In the genomic region with DNA sequence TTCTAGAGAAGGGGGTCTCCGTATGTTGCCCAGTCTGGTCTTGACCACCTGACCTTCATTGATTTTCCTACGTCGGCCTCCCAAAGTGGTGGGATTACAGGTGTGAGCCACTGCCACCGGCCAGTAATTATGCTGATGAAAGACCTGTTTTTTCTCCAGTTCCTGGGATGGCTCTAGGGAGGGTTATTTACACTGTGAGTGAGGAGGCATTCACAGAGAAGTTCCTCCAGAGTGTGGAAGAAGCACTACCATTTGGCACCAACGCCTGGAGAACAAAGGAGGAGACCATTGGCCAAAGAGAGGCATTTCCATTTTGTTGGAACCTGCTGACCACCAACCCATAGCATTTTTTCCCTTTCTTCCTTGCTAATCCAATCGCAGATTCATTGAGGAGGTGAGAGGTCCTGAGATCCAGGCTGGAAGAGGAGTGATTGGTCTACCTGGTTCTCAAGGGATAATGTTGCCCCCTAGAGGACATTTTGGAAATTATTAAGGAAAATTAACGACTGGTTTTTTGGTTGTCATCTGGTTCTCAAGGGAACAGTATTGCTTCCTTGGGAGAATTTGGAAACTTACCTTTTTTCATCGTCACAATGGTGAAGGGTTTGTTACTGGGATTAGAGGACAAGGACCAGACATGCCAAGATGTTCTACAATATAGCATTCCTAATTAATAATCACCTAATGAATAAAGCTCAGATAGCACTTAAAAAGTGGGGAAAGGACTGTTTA, we compare ENCODE assay signal across 9 cellular contexts. TPM values are rescaled to one million over a fixed set of nuclear protein-coding genes. Genes with fewer than 3 reads are reported as not detected.
DNase-seq lines count a peak whose midpoint lies in the region; ATAC-seq, FAIRE-seq and TF ChIP-seq lines count a peak whose summit lies in the region.
"Had no signal": no experiment of that assay in that cellular context is flagged by ENCODE, and none has a peak within 500 bp of the region (broad histone marks: within the 10 kb centered on the region; RNA-seq: fewer than 3 reads in every experiment).

No MANE protein-coding gene starts in this region.

- no peaks in the 10 kb centered on the region for H4K20me1 ChIP-seq in H1 (replicated peaks in 1 of 2; ENCODE audit: control insufficient read depth in 1 of 2, insufficient read depth in 2 of 2, low read length in 2 of 2)

- no peak overlapping the region for H3K14ac ChIP-seq in H1 (ENCODE audit: insufficient read length)
- no peak overlapping the region for H3K14ac ChIP-seq in mesenchymal stem cell (ENCODE audit: low read length in 2 of 2)

- intact Hi-C loops in activated CD4-positive, alpha-beta T cell treated with anti-CD3 and anti-CD28 coated beads for 36 hours (cut with DNase I, micrococcal nuclease) = loop anchor here (1.0 to 2.0 kb wide), 5 partner anchors 46 to 112 kb away; no protein-coding TSS in a partner anchor

- TF ChIP-seq EP300 in H1 (IDR thresholded peaks at IDR 0.05; ENCODE audit: borderline replicate concordance in 1 of 2, low read depth in 2 of 2, low read length in 2 of 2) = no peak

- no peak overlapping the region for H3K23ac ChIP-seq in H1 (ENCODE audit: insufficient read length)
- no peak overlapping the region for H3K23ac ChIP-seq in mesenchymal stem cell (ENCODE audit: low read length in 2 of 2)

- no peak overlapping the region for H2BK15ac ChIP-seq in H1 (ENCODE audit: low read length)
- no peak overlapping the region for H2BK15ac ChIP-seq in mesenchymal stem cell (ENCODE audit: low read depth, poor library complexity, severe bottlenecking)

- H2AK5ac ChIP-seq in H1 (ENCODE audit: low read depth, low read length) (no peak overlapping the region), mesenchymal stem cell (ENCODE audit: low read length, severe bottlenecking) (peak overlapping the region; percentile 49)

- H3K4me3 ChIP-seq in H1 (ENCODE audit: extremely low read depth in 1 of 4, insufficient read depth in 2 of 4, low read depth in 3 of 4, low read length in 4 of 4) (no peak overlapping the region), mesenchymal stem cell (ENCODE audit: insufficient read depth in 1 of 2, low read depth in 1 of 2, low read length in 2 of 2) (no peak overlapping the region)

- peak; percentile 96 for FAIRE-seq in H1 (lab: Jason Lieb, UNC)

- H3K79me2 ChIP-seq in H1 (ENCODE audit: control insufficient read depth in 1 of 2, insufficient read depth in 2 of 2, low read length in 2 of 2) = no peaks in the 10 kb centered on the region

- H3K4me2 ChIP-seq in H1 (ENCODE audit: insufficient read depth in 1 of 2, low read depth in 2 of 2, low read length in 2 of 2) = no peak overlapping the region; a peak in 1 of 4 replicates
- no peak overlapping the region for H3K4me2 ChIP-seq in mesenchymal stem cell (ENCODE audit: low read length, poor library complexity, severe bottlenecking)

- WGBS in H1 (ENCODE audit: extremely low coverage in 1 of 2, insufficient coverage in 1 of 2, insufficient read length in 1 of 2, insufficient replicate concordance in 2 of 2, low coverage in 1 of 2, low lambda C conversion rate in 2 of 2, missing lambda C conversion rate in 1 of 2), 2 experiments = 50% methylated on average over 8 of the region's 8 CpGs; no CpG with 5 or more reads in 1 of the 2 experiments
- WGBS in mesenchymal stem cell = 49% methylated on average over 7 of the region's 8 CpGs

- H3K36me3 Mint-ChIP-seq in activated CD4-positive, alpha-beta T cell treated with anti-CD3 and anti-CD28 coated beads for 36 hours (ENCODE audit: low read depth) = no peaks in the 10 kb centered on the region
- H3K36me3 Mint-ChIP-seq: CD8-positive, alpha-beta memory T cell had no signal

- H3K4me1 ChIP-seq in H1 (replicated peaks in 1 of 4; ENCODE audit: control insufficient read depth in 3 of 4, insufficient read depth in 4 of 4, low read length in 3 of 4) = peaks cover 0 to 4% (median 1%) of the 10 kb centered on the region in 4 experiments; a peak in 1 of 7 replicates
- H3K4me1 ChIP-seq in mesenchymal stem cell (ENCODE audit: control insufficient read depth, insufficient read depth, low read depth, low read length) = peaks cover 5% of the 10 kb centered on the region

- no peak overlapping the region for H2BK12ac ChIP-seq in H1 (ENCODE audit: low read depth, low read length)
- peak overlapping the region in 1 of 2 experiments; percentile 19 for H2BK12ac ChIP-seq in mesenchymal stem cell (ENCODE audit: low read length in 2 of 2)

- H3K9ac ChIP-seq in H1 (replicated peaks in 1 of 4; ENCODE audit: extremely low read depth in 1 of 4, low read depth in 3 of 4, low read length in 3 of 4) = no peak overlapping the region
- H3K9ac ChIP-seq in mesenchymal stem cell (ENCODE audit: low read length) = peak overlapping the region; percentile 44

- no peak overlapping the region for H3K4me3 Mint-ChIP-seq in activated CD4-positive, alpha-beta T cell treated with anti-CD3 and anti-CD28 coated beads for 36 hours

- H4K8ac ChIP-seq in H1 (ENCODE audit: extremely low read depth, insufficient read depth, low read length) (no peak overlapping the region), mesenchymal stem cell (ENCODE audit: low read length) (no peak overlapping the region)

- CTCF ChIA-PET in activated CD4-positive, alpha-beta T cell treated with anti-CD3 and anti-CD28 coated beads for 36 hours (lab: Charles Lee) = interaction anchor here (0.5 to 2.4 kb wide), 16 partner anchors 9 to 423 kb away, joined by 3 to 17 read pairs (median 4); a partner anchor contains a TSS
- CTCF ChIA-PET in H1 (lab: Charles Lee; ENCODE audit: partially characterized antibody) = interaction anchor here (0.6 to 2.9 kb wide), 28 partner anchors 10 to 266 kb away, joined by 3 to 28 read pairs (median 4); a partner anchor contains a TSS

- TF ChIP-seq POLR2A in H1 (IDR thresholded peaks at IDR 0.05; ENCODE audit: control extremely low read depth in 1 of 2, low read depth in 2 of 2, low read length in 2 of 2) = no peak

- peaks cover 3% of the 10 kb centered on the region for H3K4me1 Mint-ChIP-seq in activated CD4-positive, alpha-beta T cell treated with anti-CD3 and anti-CD28 coated beads for 36 hours

- H2AFZ ChIP-seq in H1 (ENCODE audit: low read length) (peak overlapping the region; percentile 93), mesenchymal stem cell (ENCODE audit: low read depth, low read length) (peak overlapping the region; percentile 31)

- H3K36me3 ChIP-seq in H1 (ENCODE audit: control insufficient read depth in 2 of 4, insufficient read depth in 4 of 4, low read length in 3 of 4) (no peaks in the 10 kb centered on the region), mesenchymal stem cell (ENCODE audit: control insufficient read depth in 1 of 2, insufficient read depth in 2 of 2, low read depth in 1 of 2, low read length in 2 of 2) (no peaks in the 10 kb centered on the region)

- TF ChIP-seq RAD21 in H1 (IDR thresholded peaks at IDR 0.05 in 1 of 2, conservative IDR thresholded peaks at IDR 0.05 in 1 of 2; ENCODE audit: low read depth in 2 of 2, low read length in 2 of 2) = peak; percentile 81 to 84

- no peak overlapping the region for H3K18ac ChIP-seq in H1 (ENCODE audit: extremely low read depth, low read length)
- no peak overlapping the region for H3K18ac ChIP-seq in mesenchymal stem cell (ENCODE audit: low read depth in 1 of 2, low read length in 2 of 2)

- no peak overlapping the region for H2BK120ac ChIP-seq in H1 (replicated peaks; ENCODE audit: low read depth, low read length)
- no peak overlapping the region for H2BK120ac ChIP-seq in mesenchymal stem cell (ENCODE audit: low read depth, low read length)

- POLR2A ChIA-PET in activated CD4-positive, alpha-beta T cell treated with anti-CD3 and anti-CD28 coated beads for 36 hours (lab: Charles Lee) = interaction anchor here (0.6 to 1.9 kb wide), 2 partner anchors 12 to 30 kb away, joined by 3 to 6 read pairs; a partner anchor contains a TSS
- POLR2A ChIA-PET in H1 (lab: Charles Lee; ENCODE audit: partially characterized antibody) = interaction anchor here (1.0 to 3.9 kb wide), 4 partner anchors 11 to 19 kb away, joined by 3 to 35 read pairs (median 10); a partner anchor contains a TSS

- no peak overlapping the region for H4K5ac ChIP-seq in H1 (ENCODE audit: insufficient read length, low read depth, low read length)

- H3K9me3 Mint-ChIP-seq in activated CD4-positive, alpha-beta T cell treated with anti-CD3 and anti-CD28 coated beads for 36 hours (ENCODE audit: low read depth) = no peaks in the 10 kb centered on the region
- H3K9me3 Mint-ChIP-seq: CD8-positive, alpha-beta memory T cell had no signal

- no peak overlapping the region for H3K4ac ChIP-seq in H1 (replicated peaks; ENCODE audit: insufficient read length, low read depth, low read length)
- H3K4ac ChIP-seq in mesenchymal stem cell (ENCODE audit: low read depth in 1 of 2, low read length in 2 of 2) = no peak overlapping the region

- peak; percentile 14 for DNase-seq in activated CD4-positive, alpha-beta T cell treated with anti-CD3 and anti-CD28 coated beads for 36 hours
- DNase-seq in activated CD4-positive, alpha-beta T cell treated with anti-CD3 and anti-CD28 coated beads, Interleukin-2, amount 50 U/mL, for 1 hour = no peak
- DNase-seq in MV-4-11 (lab: John Stamatoyannopoulos, UW) (peak; percentile 62), RPMI8226 (peak; percentile 47), H1 (ENCODE audit: low read depth in 1 of 2, low spot score in 2 of 2) (no peak), mesenchymal stem cell (peak; percentile 82)
- DNase-seq in stimulated activated CD4-positive, alpha-beta T cell treated with anti-CD3 and anti-CD28 coated beads, Interleukin-2, amount 100 ng/mL, for 24 hours = no peak

- no peaks in the 10 kb centered on the region for H3K27me3 Mint-ChIP-seq in activated CD4-positive, alpha-beta T cell treated with anti-CD3 and anti-CD28 coated beads for 36 hours
- H3K27me3 Mint-ChIP-seq: CD8-positive, alpha-beta memory T cell had no signal

- H2BK5ac ChIP-seq in H1 (ENCODE audit: low read depth, low read length) (no peak overlapping the region), mesenchymal stem cell (ENCODE audit: low read depth, low read length, poor library complexity, severe bottlenecking) (no peak overlapping the region)

- peak in 2 of 3 experiments; percentile 63 to 67; a peak in 2 of 4 replicates for TF ChIP-seq CTCF in H1 (IDR thresholded peaks at IDR 0.05; ENCODE audit: control extremely low read depth in 1 of 3, insufficient read depth in 1 of 3, low read depth in 1 of 3, low read length in 3 of 3)

- H3K23me2 ChIP-seq in H1 (ENCODE audit: low read depth, low read length) = no peaks in the 10 kb centered on the region

- H3K27ac ChIP-seq in H1 (ENCODE audit: low read depth, low read length) (no peak overlapping the region), mesenchymal stem cell (ENCODE audit: low read length, poor library complexity, severe bottlenecking) (no peak overlapping the region)

- H4K91ac ChIP-seq in H1 (replicated peaks; ENCODE audit: insufficient read length, low read length) (no peak overlapping the region), mesenchymal stem cell (ENCODE audit: low read length) (no peak overlapping the region)

- H3K79me1 ChIP-seq in H1 (ENCODE audit: low read depth, low read length) (no peaks in the 10 kb centered on the region), mesenchymal stem cell (replicated peaks; ENCODE audit: low read length, poor library complexity, severe bottlenecking) (no peaks in the 10 kb centered on the region)

- no peak overlapping the region for H3K56ac ChIP-seq in H1 (replicated peaks; ENCODE audit: insufficient read length, low read depth, low read length)

- 0 out of 2 replicates have a peak overlapping the region, but pooled peaks have one; percentile 6 for H2BK20ac ChIP-seq in H1 (ENCODE audit: low read length)

- ATAC-seq in activated CD4-positive, alpha-beta T cell treated with anti-CD3 and anti-CD28 coated beads for 36 hours = peak; percentile 64
- no peak for ATAC-seq in HG02588 (IDR thresholded peaks at IDR 0.05; ENCODE audit: unreplicated experiment)

- no peaks in the 10 kb centered on the region for H3K27me3 ChIP-seq in H1 (replicated peaks in 1 of 4; ENCODE audit: control insufficient read depth in 3 of 4, extremely low read depth in 1 of 4, insufficient read depth in 3 of 4, low read length in 3 of 4)
- H3K27me3 ChIP-seq in mesenchymal stem cell (ENCODE audit: control insufficient read depth in 1 of 2, insufficient read depth in 1 of 2, low read length in 2 of 2) = no peaks in the 10 kb centered on the region

- peak overlapping the region; percentile 20 for H3K27ac Mint-ChIP-seq in activated CD4-positive, alpha-beta T cell treated with anti-CD3 and anti-CD28 coated beads for 36 hours

- H3K9me3 ChIP-seq in H1 (ENCODE audit: insufficient read depth in 2 of 2, low read depth in 1 of 2, low read length in 1 of 2) (no peaks in the 10 kb centered on the region), mesenchymal stem cell (ENCODE audit: control insufficient read depth, low read length) (no peaks in the 10 kb centered on the region)

RNA-seq across cellular contexts. Expression of a gene that starts 5.5 kb away (rescaled TPM):
- 100 to 1,000 TPM; 143 to 156 TPM for total RNA-seq in activated CD4-positive, alpha-beta T cell treated with anti-CD3 and anti-CD28 coated beads for 36 hours
- 268 and 273 TPM in 2 replicates for total RNA-seq in H1 (2021; fragmentation: NEBNext Ultra II Directional; extraction: Animal tissue kit (Norgen Biotek cat#: 25700))
- polyA plus RNA-seq in H1 (2011; rRNA removed) = 204 and 213 TPM in 2 replicates
- polyA plus RNA-seq in H1 (2011; cell fraction: cytosol; rRNA removed) = 282 TPM
- 128 TPM for polyA plus RNA-seq in H1 (2011; cell fraction: nucleus; rRNA removed)
- 252 to 307 TPM (median 272 TPM) in 4 replicates for polyA plus RNA-seq in H1 (2012, experiment 1 of 2)
- 223 TPM for polyA plus RNA-seq in H1 (2012, experiment 2 of 2)
- polyA plus RNA-seq in H1 (2013, experiment 1 of 2) = 207 TPM
- polyA plus RNA-seq in H1 (2013, experiment 2 of 2) = 212 TPM
- 127 and 143 TPM in 2 replicates for polyA minus RNA-seq in H1 (2011; rRNA and poly(A)+ RNA removed)
- polyA minus RNA-seq in H1 (2011; cell fraction: cytosol; rRNA and poly(A)+ RNA removed) = 79.1 TPM
- 38.4 TPM for polyA minus RNA-seq in H1 (2011; cell fraction: nucleus; rRNA and poly(A)+ RNA removed)
- polyA plus RNA-seq in mesenchymal stem cell (2013, experiment 1 of 2) = 133 TPM
- 135 TPM for polyA plus RNA-seq in mesenchymal stem cell (2013, experiment 2 of 2)

RNA-seq across cellular contexts. Expression of a gene that starts 11.5 kb away (rescaled TPM):
- total RNA-seq in activated CD4-positive, alpha-beta T cell treated with anti-CD3 and anti-CD28 coated beads for 36 hours = 100 to 1,000 TPM in 1 of 2 experiments, 10 to 100 TPM in 1; 88.6 to 128 TPM
- 92.0 and 104 TPM in 2 replicates for total RNA-seq in H1 (2021; fragmentation: NEBNext Ultra II Directional; extraction: Animal tissue kit (Norgen Biotek cat#: 25700))
- 6.6 and 9.8 TPM in 2 replicates for polyA plus RNA-seq in H1 (2011; rRNA removed)
- polyA plus RNA-seq in H1 (2011; cell fraction: cytosol; rRNA removed) = 8.5 TPM
- polyA plus RNA-seq in H1 (2011; cell fraction: nucleus; rRNA removed) = 22.5 TPM
- polyA plus RNA-seq in H1 (2012, experiment 1 of 2) = 35.8 to 57.1 TPM (median 46.0 TPM) in 4 replicates
- 21.2 TPM for polyA plus RNA-seq in H1 (2012, experiment 2 of 2)
- polyA plus RNA-seq in H1 (2013, experiment 1 of 2) = 34.8 TPM
- polyA plus RNA-seq in H1 (2013, experiment 2 of 2) = 33.0 TPM
- 17.8 and 22.5 TPM in 2 replicates for polyA minus RNA-seq in H1 (2011; rRNA and poly(A)+ RNA removed)
- 32.1 TPM for polyA minus RNA-seq in H1 (2011; cell fraction: cytosol; rRNA and poly(A)+ RNA removed)
- 20.7 TPM for polyA minus RNA-seq in H1 (2011; cell fraction: nucleus; rRNA and poly(A)+ RNA removed)
- polyA plus RNA-seq in mesenchymal stem cell (2013, experiment 1 of 2) = 12.6 TPM
- 12.7 TPM for polyA plus RNA-seq in mesenchymal stem cell (2013, experiment 2 of 2)

Comparison
In these comparisons a context has a peak if more than half of its experiments do, and no peak if none do; other contexts are left out.
1. DNase-seq: peak in activated CD4-positive, alpha-beta T cell treated with anti-CD3 and anti-CD28 coated beads for 36 hours (single experiment), MV-4-11 (single experiment), RPMI8226 (single experiment) and mesenchymal stem cell (single experiment); none in activated CD4-positive, alpha-beta T cell treated with anti-CD3 and anti-CD28 coated beads, Interleukin-2, amount 50 U/mL, for 1 hour (single experiment), H1 (0 of 2) and stimulated activated CD4-positive, alpha-beta T cell treated with anti-CD3 and anti-CD28 coated beads, Interleukin-2, amount 100 ng/mL, for 24 hours (0 of 2).